Comparison of ENCODE assay signal across 1 cellular context in genomic region chr14:104794641-104795467, GRCh38.
TF ChIP-seq lines count a peak whose summit lies in the region.

No MANE protein-coding gene starts in this region.

TF ChIP-seq in K562, 482 proteins besides CTCF, POLR2A, EP300 and RAD21 (continued from another document):
- TF ChIP-seq CUX1 (CRISPR knock-in tag; IDR thresholded peaks at IDR 0.05): no peak
- TF ChIP-seq ZBTB5 (IDR thresholded peaks at IDR 0.05): no peak
- no peak for TF ChIP-seq PREB (CRISPR knock-in tag; IDR thresholded peaks at IDR 0.05)
- no peak for TF ChIP-seq TOE1 (IDR thresholded peaks at IDR 0.05; ENCODE audit: borderline replicate concordance)
- no peak for TF ChIP-seq TOE1 (CRISPR knock-in tag; IDR thresholded peaks at IDR 0.05; ENCODE audit: borderline replicate concordance, low read depth)
- TF ChIP-seq FOXA3 (CRISPR knock-in tag; conservative IDR thresholded peaks at IDR 0.05 in 1 of 2, IDR thresholded peaks at IDR 0.05 in 1 of 2): no peak
